In the genomic region with DNA sequence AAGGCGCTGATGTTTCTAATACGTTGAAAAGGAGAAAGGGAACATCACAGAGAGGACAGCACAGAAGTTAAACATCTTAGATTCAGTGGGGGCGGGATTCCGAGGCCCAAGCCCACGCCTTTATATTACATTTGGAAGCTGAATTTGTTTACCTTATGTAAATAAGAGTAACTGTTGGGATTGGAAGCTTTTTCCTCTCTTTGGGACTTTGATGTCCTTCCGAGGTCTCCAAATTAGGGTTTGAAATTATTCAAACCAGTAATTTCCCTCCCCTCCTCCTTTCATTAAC, we compare ENCODE assay signal across 15 cellular contexts. TPM values are rescaled to one million over a fixed set of nuclear protein-coding genes. Genes with fewer than 3 reads are reported as not detected.
A peak's percentile ranks its signal among the peaks of the same experiment; 100 is the strongest.
DNase-seq lines count a peak whose midpoint lies in the region; ATAC-seq and TF ChIP-seq lines count a peak whose summit lies in the region.
"Had no signal": no experiment of that assay in that cellular context is flagged by ENCODE, and none has a peak within 500 bp of the region (broad histone marks: within the 10 kb centered on the region; RNA-seq: fewer than 3 reads in every experiment).

No MANE protein-coding gene starts in this region.

- H3K4me1 ChIP-seq in PC-3 (ENCODE audit: insufficient read depth, low read length) (peaks cover 41% of the 10 kb centered on the region), iPS-20b (ENCODE audit: insufficient read depth, low read length) (peaks cover 23% of the 10 kb centered on the region), transverse colon (peaks cover 4 to 33% (median 16%) of the 10 kb centered on the region in 4 donors), right cardiac atrium (ENCODE audit: control insufficient read depth, insufficient read depth, low read length) (no peaks in the 10 kb centered on the region)
- H3K4me1 ChIP-seq: SJSA1 had no signal

- in situ Hi-C loops in transverse colon (cut with MboI; ENCODE audit: low pct_ligation_motif_present in 1 of 4, low pct_unique_long_range_greater_than_20kb in 1 of 4, low sequenced_read_pairs in 3 of 4): loop anchor here in 1 of 4 donors (10.0 kb wide), 1 partner anchor 344 kb away; no protein-coding TSS in a partner anchor

- H4K20me1 ChIP-seq in PC-3 (ENCODE audit: low read length): peaks cover 22% of the 10 kb centered on the region

- POLR2A ChIA-PET in PC-3 (lab: Charles Lee; ENCODE audit: unreplicated experiment): interaction anchor here (0.6 to 1.7 kb wide), 5 partner anchors 38 to 331 kb away, joined by 3 to 4 read pairs (median 3); no protein-coding TSS in a partner anchor

- peak overlapping the region; percentile 99 for H3K9ac ChIP-seq in PC-3 (ENCODE audit: low read length)
- H3K9ac ChIP-seq in iPS-20b (ENCODE audit: low read depth, low read length): no peak overlapping the region

- DNase-seq in NCI-H146 treated with DMSO at 0.1 percent for 48 hours (lab: John Stamatoyannopoulos, UW; ENCODE audit: unreplicated experiment): peak; percentile 42
- DNase-seq in NCI-H146 (lab: John Stamatoyannopoulos, UW): no peak
- peak; percentile 72 for DNase-seq in PC-3
- peak; percentile 56 for DNase-seq in transverse colon
- DNase-seq in right cardiac atrium: no peak
- no peak for DNase-seq in cardiac septum (ENCODE audit: low spot score)
- DNase-seq: brain microvascular endothelial cell; DND-41; NCI-H2171; stimulated activated naive CD4-positive, alpha-beta T cell treated with Interleukin-2 at 50 U/mL for 16 hours had no signal

- 12 to 15% methylated on average over 4 to 6 of the region's 6 CpGs for WGBS in transverse colon (ENCODE audit: low coverage in 1 of 2), 2 donors
- WGBS in right cardiac atrium: 19% methylated on average over 6 of the region's 6 CpGs

- H3K36me3 ChIP-seq in PC-3 (ENCODE audit: low read depth, low read length): peaks cover 48% of the 10 kb centered on the region
- H3K36me3 ChIP-seq in iPS-20b (ENCODE audit: insufficient read depth, low read depth, low read length): no peaks in the 10 kb centered on the region
- H3K36me3 ChIP-seq in transverse colon: no peaks in the 10 kb centered on the region
- H3K36me3 ChIP-seq: brain microvascular endothelial cell, esophagus muscularis mucosa, neutrophil, SJSA1 had no signal

- intact Hi-C loops in PC-3 (cut with micrococcal nuclease) (loop anchor here (10.0 kb wide), 1 partner anchor 414 kb away; a partner anchor contains a TSS), transverse colon (cut with DNase I; ENCODE audit: low total_unique reads) (no loop called here), right cardiac atrium (cut with DNase I) (no loop called here), cardiac septum (cut with DNase I) (no loop called here)

- no TSS peak for BruUV-seq in PC-3 (replicated peaks; lab: Mats Ljungman, UMichigan)

- TF ChIP-seq POLR2A in transverse colon (IDR thresholded peaks at IDR 0.05): no peak

- no peaks in the 10 kb centered on the region for H3K9me2 ChIP-seq in PC-3 (replicated peaks; ENCODE audit: low read length)

- no peaks in the 10 kb centered on the region for H3K9me3 ChIP-seq in PC-3 (ENCODE audit: low read length)
- H3K9me3 ChIP-seq in iPS-20b (ENCODE audit: insufficient read depth, low read depth, low read length): no peaks in the 10 kb centered on the region; the same call in 1 of the 2 replicates
- no peaks in the 10 kb centered on the region for H3K9me3 ChIP-seq in transverse colon
- no peaks in the 10 kb centered on the region for H3K9me3 ChIP-seq in right cardiac atrium (ENCODE audit: control insufficient read depth, low read length)
- H3K9me3 ChIP-seq: esophagus muscularis mucosa, SJSA1 had no signal

- H3F3A ChIP-seq in PC-3 (ENCODE audit: low read length, unreplicated experiment): no peaks in the 10 kb centered on the region

- H3K27me3 ChIP-seq in PC-3 (ENCODE audit: low read length): no peaks in the 10 kb centered on the region
- H3K27me3 ChIP-seq in iPS-20b (ENCODE audit: insufficient read depth, low read length): peaks cover 100% of the 10 kb centered on the region
- H3K27me3 ChIP-seq in transverse colon: peaks cover 100% of the 10 kb centered on the region
- H3K27me3 ChIP-seq in right cardiac atrium (ENCODE audit: control insufficient read depth, insufficient read depth): peaks cover 7% of the 10 kb centered on the region

- TF ChIP-seq CTCF in PC-3 (conservative IDR thresholded peaks at IDR 0.05; ENCODE audit: low read depth, low read length) (no peak), transverse colon (IDR thresholded peaks at IDR 0.05) (no peak)

- no peak for TF ChIP-seq EP300 in transverse colon (IDR thresholded peaks at IDR 0.05; ENCODE audit: low read depth)

- no peak overlapping the region for H2AFZ ChIP-seq in PC-3 (ENCODE audit: low read length)

- H3K27ac ChIP-seq in PC-3 (ENCODE audit: low read length) (peak overlapping the region; percentile 99), iPS-20b (ENCODE audit: low read length) (no peak overlapping the region), transverse colon (peak overlapping the region; percentile 87 to 94 (median 90)), right cardiac atrium (ENCODE audit: low read length) (no peak overlapping the region)
- H3K27ac ChIP-seq: brain microvascular endothelial cell, esophagus muscularis mucosa, neutrophil, SJSA1 had no signal

- peak; percentile 2 for ATAC-seq in PC-3
- no peak for ATAC-seq in HG02798 (IDR thresholded peaks at IDR 0.05; ENCODE audit: poor library complexity, unreplicated experiment)
- no peak for ATAC-seq in right cardiac atrium

- peaks cover 92% of the 10 kb centered on the region for H3K79me2 ChIP-seq in PC-3 (ENCODE audit: low read length)

- CTCF ChIA-PET in PC-3 (lab: Charles Lee): interaction anchor here (0.6 to 0.7 kb wide), 3 partner anchors 15 to 250 kb away, joined by 3 to 4 read pairs (median 4); no protein-coding TSS in a partner anchor

- H3K4me2 ChIP-seq in PC-3 (ENCODE audit: low read length): peak overlapping the region; percentile 89

- H3K4me3 ChIP-seq in PC-3 (ENCODE audit: low read length) (peak overlapping the region; percentile 96), iPS-20b (ENCODE audit: low read length) (peak overlapping the region; percentile 66), transverse colon (peak overlapping the region in 3 of 4 donors; percentile 57 to 68 (median 66)), right cardiac atrium (ENCODE audit: low read length) (no peak overlapping the region)
- H3K4me3 ChIP-seq: SJSA1 had no signal

RNA-seq across cellular contexts. Expression of a gene that starts 6.4 kb away (rescaled TPM):
- total RNA-seq in PC-3 (2014; rRNA removed) (212 and 249 TPM in 2 replicates), transverse colon (100 to 1,000 TPM in 1 of 4 donors, 10 to 100 TPM in 3; 53.2 to 157 (median 71.4) TPM), right cardiac atrium (not detected), cardiac septum (not detected)
- not detected for polyA plus RNA-seq in right cardiac atrium

RNA-seq across cellular contexts. Expression of a gene that starts 6.8 kb away (rescaled TPM):
- total RNA-seq in PC-3 (2014; rRNA removed) (13.4 and 18.0 TPM in 2 replicates), transverse colon (10 to 100 TPM in 1 of 4 donors, 1 to 10 TPM in 3; 1.5 to 12.5 (median 4.9) TPM), right cardiac atrium (not detected), cardiac septum (0.13 TPM)
- not detected for polyA plus RNA-seq in right cardiac atrium
- total RNA-seq: esophagus muscularis mucosa, SJSA1 had no signal

Comparison
In these comparisons a context has a peak if more than half of its experiments do, and no peak if none do; other contexts are left out.
1. DNase-seq: peak in NCI-H146 treated with DMSO at 0.1 percent for 48 hours (single experiment), PC-3 (single experiment) and transverse colon (single experiment); none in NCI-H146 (single experiment), right cardiac atrium (0 of 3) and cardiac septum (single experiment).
2. H3K27ac ChIP-seq: peak in PC-3 (single experiment) and transverse colon (4 of 4); none in iPS-20b (single experiment) and right cardiac atrium (single experiment).
3. RNA of a gene that starts 6.4 kb away (total RNA-seq): 212 to 249 TPM in PC-3 and 53.2 to 157 TPM in transverse colon; not detected in cardiac septum (single experiment) and not detected in right cardiac atrium; every median in the first group is over 10 times any median in the second.